8 cellular contexts compared by ENCODE assay signal in genomic region chr22:15786942-15787733, GRCh38.
A peak's percentile ranks its signal among the peaks of the same experiment; 100 is the strongest.
DNase-seq lines count a peak whose midpoint lies in the region; ATAC-seq, FAIRE-seq and TF ChIP-seq lines count a peak whose summit lies in the region.
"Not testable (repeated sequence)": the region's sequence is repeated elsewhere in the genome, so short reads cannot be mapped to it uniquely, and the experiment has no call there.

No MANE protein-coding gene starts in this region.

- not testable (repeated sequence) for TF ChIP-seq POLR2A in NB4 (IDR thresholded peaks at IDR 0.05; ENCODE audit: extremely low read depth, insufficient read length); HepG2 (IDR thresholded peaks at IDR 0.05; ENCODE audit: insufficient read depth in 1 of 2, low read depth in 2 of 2, low read length in 2 of 2)

- POLR2A ChIA-PET in Caco-2 (lab: Charles Lee); HepG2 (lab: Yijun Ruan, JAX): not testable (repeated sequence)

- H3K27me3 Mint-ChIP-seq in Caco-2 (ENCODE audit: insufficient read depth, unreplicated experiment) = not testable (repeated sequence)

- not testable (repeated sequence) for ATAC-seq in HepG2

- H3K4me1 Mint-ChIP-seq in Caco-2 (ENCODE audit: low read depth, unreplicated experiment) = not testable (repeated sequence)

- not testable (repeated sequence) for TF ChIP-seq RAD21 in HepG2 (CRISPR knock-in tag; IDR thresholded peaks at IDR 0.05)

- not testable (repeated sequence) for H4K20me1 ChIP-seq in HepG2 (ENCODE audit: insufficient read depth, low read length)

- H3K36me3 ChIP-seq in Caco-2 (ENCODE audit: control insufficient read depth, insufficient read depth, low read length); HepG2 (replicated peaks in 1 of 2; ENCODE audit: control insufficient read depth in 1 of 2, insufficient read depth in 2 of 2, low read length in 2 of 2): not testable (repeated sequence)

- not testable (repeated sequence) for DNase-seq in Caco-2; NB4 (ENCODE audit: low read depth); HepG2 (ENCODE audit: low spot score)
- DNase-seq in HS-5 (ENCODE audit: low read depth) (peak; percentile 10), OCI-M1 (lab: John Stamatoyannopoulos, UW) (peak; percentile 21), SK-N-DZ (ENCODE audit: low spot score) (peak; percentile 8), superior temporal gyrus (ENCODE audit: extremely low spot score) (peak; percentile 6)

- intact Hi-C loops in Caco-2 (cut with micrococcal nuclease; ENCODE audit: unreplicated experiment); HepG2 (cut with micrococcal nuclease; ENCODE audit: unreplicated experiment): not testable (repeated sequence)

- H3K27ac ChIP-seq in HepG2 (ENCODE audit: extremely low read length, insufficient read depth, low read length) = not testable (repeated sequence)

- FAIRE-seq in colon (lab: Jason Lieb, UNC) = peak; percentile 14
- not testable (repeated sequence) for FAIRE-seq in HepG2 (lab: Jason Lieb, UNC)

- in situ Hi-C loops in HepG2 (cut with HindIII; ENCODE audit: extremely low pct_ligation_motif_present, low pct_unique_long_range_greater_than_20kb) = not testable (repeated sequence)

- H3K4me1 ChIP-seq in Caco-2; HepG2 (ENCODE audit: insufficient read depth, low read length): not testable (repeated sequence)

- TF ChIP-seq CTCF in Caco-2 (IDR thresholded peaks at IDR 0.05; ENCODE audit: insufficient read depth in 1 of 2, low read depth in 1 of 2, low read length in 1 of 2, severe bottlenecking in 1 of 2, unreplicated experiment in 1 of 2); NB4 (IDR thresholded peaks at IDR 0.05; ENCODE audit: low read depth, low read length); HepG2 (CRISPR knock-in tag; IDR thresholded peaks at IDR 0.05): not testable (repeated sequence)

- CTCF ChIA-PET in Caco-2 (lab: Charles Lee); HepG2 (lab: Yijun Ruan, JAX; ENCODE audit: low intra/inter-chr PET ratio, low total read pairs): not testable (repeated sequence)

- H3K27ac Mint-ChIP-seq in Caco-2 (ENCODE audit: unreplicated experiment) = not testable (repeated sequence)

- 56% methylated on average over 4 of the region's 4 CpGs for WGBS in HepG2 (ENCODE audit: low lambda C conversion rate)

- H3K4me2 ChIP-seq in HepG2 (ENCODE audit: low read depth, low read length) = peak overlapping the region; percentile 62

- H3K4me3 ChIP-seq in Caco-2 (ENCODE audit: low read depth, low read length); HepG2 (replicated peaks in 1 of 3; ENCODE audit: insufficient read depth in 1 of 3, low read depth in 2 of 3, low read length in 3 of 3): not testable (repeated sequence)
- peak overlapping the region; percentile 13 for H3K4me3 ChIP-seq in NB4 (ENCODE audit: low read depth, low read length)

- not testable (repeated sequence) for H3K9me3 Mint-ChIP-seq in Caco-2 (ENCODE audit: unreplicated experiment)

- H3K36me3 Mint-ChIP-seq in Caco-2 (ENCODE audit: insufficient read depth, unreplicated experiment) = not testable (repeated sequence)

- BruUV-seq in Caco-2 (replicated peaks; lab: Mats Ljungman, UMichigan); HepG2 (replicated peaks; lab: Mats Ljungman, UMichigan): not testable (repeated sequence)

- not testable (repeated sequence) for TF ChIP-seq EP300 in HepG2 (IDR thresholded peaks at IDR 0.05; ENCODE audit: low read depth in 2 of 2, low read length in 2 of 2); HepG2 (CRISPR knock-in tag; IDR thresholded peaks at IDR 0.05; ENCODE audit: borderline replicate concordance)

- H3K9ac ChIP-seq in HepG2 (ENCODE audit: insufficient read depth, low read depth, low read length) = not testable (repeated sequence)

- not testable (repeated sequence) for H3K9me3 ChIP-seq in Caco-2; HepG2 (ENCODE audit: low read length)

- not testable (repeated sequence) for H3K27me3 ChIP-seq in Caco-2 (replicated peaks; ENCODE audit: control insufficient read depth, insufficient read depth, low read length); HepG2 (ENCODE audit: control insufficient read depth in 1 of 2, insufficient read depth in 2 of 2, low read length in 2 of 2)

- H3K79me2 ChIP-seq in HepG2 (ENCODE audit: insufficient read depth, low read length) = peaks cover 10% of the 10 kb centered on the region

- H2AFZ ChIP-seq in HepG2 (ENCODE audit: low read length) = not testable (repeated sequence)

- peak overlapping the region; percentile 60 for H3K4me3 Mint-ChIP-seq in Caco-2 (ENCODE audit: unreplicated experiment)
